In the genomic region with DNA sequence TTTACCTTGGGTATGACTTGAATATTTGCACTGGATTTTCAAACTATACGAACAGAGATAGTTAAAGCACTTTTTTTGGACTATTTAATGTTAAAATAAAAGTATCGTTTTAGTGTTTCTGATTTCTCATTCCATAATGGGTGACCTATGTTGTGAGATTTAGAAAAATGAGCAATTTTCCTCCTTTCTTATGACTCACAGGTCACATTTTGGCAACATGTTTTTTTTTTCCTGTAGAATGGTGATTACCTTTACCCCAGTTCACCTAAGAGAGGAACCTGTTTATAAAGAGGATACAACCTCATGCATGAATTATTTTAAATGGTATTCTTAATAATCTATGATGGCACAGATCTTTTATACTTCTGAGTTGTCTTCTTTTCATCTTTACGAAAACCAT, we compare ENCODE assay signal across 9 cellular contexts.
A peak's percentile ranks its signal among the peaks of the same experiment; 100 is the strongest.
DNase-seq lines count a peak whose midpoint lies in the region; ATAC-seq and TF ChIP-seq lines count a peak whose summit lies in the region.
"Had no signal": no experiment of that assay in that cellular context is flagged by ENCODE, and none has a peak within 500 bp of the region (broad histone marks: within the 10 kb centered on the region; RNA-seq: fewer than 3 reads in every experiment).

No MANE protein-coding gene starts in this region.

- no peak overlapping the region for H2AFZ ChIP-seq in mammary epithelial cell (ENCODE audit: low read depth, low read length)

- no peak for ATAC-seq in natural killer cell treated with Interleukin-12 subunit alpha and Interleukin-12 subunit beta and Interleukin-15 and Interleukin-18, amount 100 ng/mL, for 72 hours
- ATAC-seq in GM21528 (IDR thresholded peaks at IDR 0.05; ENCODE audit: low FRiP score, unreplicated experiment): no peak
- no peak for ATAC-seq in HG02571 (IDR thresholded peaks at IDR 0.05; ENCODE audit: unreplicated experiment)

- H3K27me3 ChIP-seq in BLaER1 (no peaks in the 10 kb centered on the region), mammary epithelial cell (ENCODE audit: insufficient read depth, low read length) (no peaks in the 10 kb centered on the region)

- no peaks in the 10 kb centered on the region; the same call in 1 of the 2 replicates for H3K36me3 ChIP-seq in BLaER1
- no peaks in the 10 kb centered on the region for H3K36me3 ChIP-seq in mammary epithelial cell (ENCODE audit: insufficient read depth, low read length)

- H3K4me1 Mint-ChIP-seq in natural killer cell treated with Interleukin-12 subunit alpha and Interleukin-12 subunit beta and Interleukin-15 and Interleukin-18, amount 100 ng/mL, for 72 hours (ENCODE audit: low read depth in 2 of 2): peaks cover 66 to 97% of the 10 kb centered on the region in 2 donors

- intact Hi-C loops in mammary epithelial cell (cut with micrococcal nuclease): loop anchor here (1.0 to 5.0 kb wide), 11 partner anchors 23 to 497 kb away; partner anchors contain the start of genes BABAM2, FOSL2 and RBKS

- CTCF ChIA-PET in mammary epithelial cell (lab: Charles Lee; ENCODE audit: low non-redundant PET): no interaction called here

- H3K27ac Mint-ChIP-seq in natural killer cell treated with Interleukin-12 subunit alpha and Interleukin-12 subunit beta and Interleukin-15 and Interleukin-18, amount 100 ng/mL, for 72 hours: peak overlapping the region; percentile 90 to 94

- in situ Hi-C loops in mammary epithelial cell (cut with MboI; ENCODE audit: low sequenced_read_pairs in 2 of 2): loop anchor here in 1 of 2 donors (10.0 kb wide), 1 partner anchor 439 kb away; the partner anchor contains the start of gene FOSL2

- H3K4me1 ChIP-seq in BLaER1 (peaks cover 72% of the 10 kb centered on the region), mammary epithelial cell (ENCODE audit: insufficient read depth, low read length) (peaks cover 75% of the 10 kb centered on the region)

- H3K4me2 ChIP-seq in BLaER1 (peak overlapping the region; percentile 77), mammary epithelial cell (ENCODE audit: insufficient read depth, low read depth, low read length) (peak overlapping the region; percentile 81)

- H3K27ac ChIP-seq in BLaER1: peak overlapping the region; percentile 82
- H3K27ac ChIP-seq in mammary epithelial cell (ENCODE audit: insufficient read depth, low read depth, low read length): peak overlapping the region; percentile 84

- H3K36me3 Mint-ChIP-seq in natural killer cell treated with Interleukin-12 subunit alpha and Interleukin-12 subunit beta and Interleukin-15 and Interleukin-18, amount 100 ng/mL, for 72 hours: peaks cover 31% of the 10 kb centered on the region

- no peaks in the 10 kb centered on the region for H3K9me3 Mint-ChIP-seq in natural killer cell treated with Interleukin-12 subunit alpha and Interleukin-12 subunit beta and Interleukin-15 and Interleukin-18, amount 100 ng/mL, for 72 hours

- H3K9me3 ChIP-seq in BLaER1 (peaks cover 20% of the 10 kb centered on the region), mammary epithelial cell (replicated peaks; ENCODE audit: insufficient read depth, low read length) (no peaks in the 10 kb centered on the region)

- no peak for TF ChIP-seq CTCF in mammary epithelial cell (conservative IDR thresholded peaks at IDR 0.05 in 1 of 2, IDR thresholded peaks at IDR 0.05 in 1 of 2; ENCODE audit: extremely low read depth in 1 of 2, insufficient read depth in 1 of 2, low read depth in 1 of 2, low read length in 2 of 2)

- dilution Hi-C loops in mammary epithelial cell (cut with HindIII; ENCODE audit: low sequenced_read_pairs): no loop called here

- TSS peak; percentile 78 for BruUV-seq in mammary epithelial cell (replicated peaks; lab: Mats Ljungman, UMichigan)

- H4K20me1 ChIP-seq in BLaER1: no peaks in the 10 kb centered on the region
- H4K20me1 ChIP-seq in mammary epithelial cell (ENCODE audit: insufficient read depth, low read length): no peaks in the 10 kb centered on the region

- H3K4me3 ChIP-seq in BLaER1 (peak overlapping the region; percentile 25; the same call in 1 of the 2 replicates), mammary epithelial cell (replicated peaks in 1 of 3; ENCODE audit: insufficient read depth in 1 of 3, low read depth in 2 of 3, low read length in 3 of 3) (peak overlapping the region in 1 of 3 experiments; percentile 4)

- H3K9ac ChIP-seq in BLaER1 (peak overlapping the region; percentile 60; the same call in 1 of the 2 replicates), mammary epithelial cell (ENCODE audit: insufficient read depth, low read length) (peak overlapping the region; percentile 5)

- WGBS in mammary epithelial cell (ENCODE audit: low coverage, missing lambda C conversion rate): 57% methylated on average over 3 of the region's 3 CpGs

- H3K27me3 Mint-ChIP-seq in natural killer cell treated with Interleukin-12 subunit alpha and Interleukin-12 subunit beta and Interleukin-15 and Interleukin-18, amount 100 ng/mL, for 72 hours: no peaks in the 10 kb centered on the region

- H3K79me2 ChIP-seq in mammary epithelial cell (ENCODE audit: insufficient read depth, low read length): peaks cover 4% of the 10 kb centered on the region

- peak; percentile 34 for DNase-seq in LHCN-M2 (ENCODE audit: low read depth)
- DNase-seq in mammary epithelial cell: peak; percentile 38
- no peak for DNase-seq in natural killer cell treated with Interleukin-12 subunit alpha and Interleukin-12 subunit beta and Interleukin-15 and Interleukin-18, amount 100 ng/mL, for 72 hours (ENCODE audit: low spot score)
- no peak for DNase-seq in NCI-H2081 treated with DMSO at 0.1 percent for 48 hours (lab: John Stamatoyannopoulos, UW)
- no peak for DNase-seq in stimulated activated naive CD4-positive, alpha-beta T cell (lab: John Stamatoyannopoulos, UW)
- DNase-seq: mesendoderm had no signal

- H3K4me3 Mint-ChIP-seq in natural killer cell treated with Interleukin-12 subunit alpha and Interleukin-12 subunit beta and Interleukin-15 and Interleukin-18, amount 100 ng/mL, for 72 hours: peak overlapping the region; percentile 77

Comparison
In these comparisons a context has a peak if more than half of its experiments do, and no peak if none do; other contexts are left out.
1. DNase-seq: peak in LHCN-M2 (single experiment) and mammary epithelial cell (single experiment); none in natural killer cell treated with Interleukin-12 subunit alpha and Interleukin-12 subunit beta and Interleukin-15 and Interleukin-18, amount 100 ng/mL, for 72 hours (single experiment), NCI-H2081 treated with DMSO at 0.1 percent for 48 hours (single experiment) and stimulated activated naive CD4-positive, alpha-beta T cell (0 of 6).